In the genomic region with DNA sequence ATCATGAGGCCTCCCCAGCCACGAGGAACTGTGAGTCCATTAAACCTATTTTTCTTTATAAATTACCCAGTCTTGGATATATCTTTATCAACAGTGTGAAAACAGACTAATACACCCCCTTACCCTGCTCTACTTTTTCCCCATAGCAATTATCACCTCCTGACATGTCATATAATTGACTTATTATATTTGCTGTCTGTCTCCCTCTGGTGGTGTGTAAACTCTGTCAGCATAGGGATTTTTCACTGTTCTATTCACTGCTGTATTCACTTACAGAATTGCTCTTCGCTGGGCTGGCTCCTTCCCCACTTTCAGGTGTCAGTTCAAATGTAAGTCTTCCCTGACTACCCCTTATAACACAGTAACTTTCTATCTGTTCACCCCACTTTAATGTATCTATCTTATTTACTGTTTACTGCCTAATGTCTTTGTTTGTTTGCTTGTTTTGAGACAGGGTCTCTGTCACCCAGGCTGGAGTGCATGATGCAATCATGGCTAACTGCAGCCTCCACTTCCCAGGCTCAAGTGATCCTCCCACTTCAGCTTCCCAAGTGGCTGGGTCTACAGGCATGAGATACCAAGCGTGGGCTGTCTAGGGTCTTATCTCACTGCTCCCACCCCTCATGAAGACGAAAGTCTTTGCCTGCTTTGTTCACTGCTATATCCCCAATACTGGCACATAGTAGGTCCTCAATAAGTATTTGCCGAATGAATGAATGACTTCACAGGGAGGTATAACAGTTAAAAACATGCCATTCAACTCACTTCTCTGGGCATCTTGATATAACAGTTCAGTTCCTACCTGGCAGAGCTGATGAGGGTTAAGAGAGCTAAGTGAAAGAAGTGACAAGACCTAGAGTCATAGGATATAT, we compare ENCODE assay signal across 1 cellular context.
TF ChIP-seq lines count a peak whose summit lies in the region.

No MANE protein-coding gene starts in this region.

TF ChIP-seq in GM23338, 12 proteins besides CTCF, POLR2A, EP300 and RAD21 (continued from another document):
- TF ChIP-seq, protein P1, sequence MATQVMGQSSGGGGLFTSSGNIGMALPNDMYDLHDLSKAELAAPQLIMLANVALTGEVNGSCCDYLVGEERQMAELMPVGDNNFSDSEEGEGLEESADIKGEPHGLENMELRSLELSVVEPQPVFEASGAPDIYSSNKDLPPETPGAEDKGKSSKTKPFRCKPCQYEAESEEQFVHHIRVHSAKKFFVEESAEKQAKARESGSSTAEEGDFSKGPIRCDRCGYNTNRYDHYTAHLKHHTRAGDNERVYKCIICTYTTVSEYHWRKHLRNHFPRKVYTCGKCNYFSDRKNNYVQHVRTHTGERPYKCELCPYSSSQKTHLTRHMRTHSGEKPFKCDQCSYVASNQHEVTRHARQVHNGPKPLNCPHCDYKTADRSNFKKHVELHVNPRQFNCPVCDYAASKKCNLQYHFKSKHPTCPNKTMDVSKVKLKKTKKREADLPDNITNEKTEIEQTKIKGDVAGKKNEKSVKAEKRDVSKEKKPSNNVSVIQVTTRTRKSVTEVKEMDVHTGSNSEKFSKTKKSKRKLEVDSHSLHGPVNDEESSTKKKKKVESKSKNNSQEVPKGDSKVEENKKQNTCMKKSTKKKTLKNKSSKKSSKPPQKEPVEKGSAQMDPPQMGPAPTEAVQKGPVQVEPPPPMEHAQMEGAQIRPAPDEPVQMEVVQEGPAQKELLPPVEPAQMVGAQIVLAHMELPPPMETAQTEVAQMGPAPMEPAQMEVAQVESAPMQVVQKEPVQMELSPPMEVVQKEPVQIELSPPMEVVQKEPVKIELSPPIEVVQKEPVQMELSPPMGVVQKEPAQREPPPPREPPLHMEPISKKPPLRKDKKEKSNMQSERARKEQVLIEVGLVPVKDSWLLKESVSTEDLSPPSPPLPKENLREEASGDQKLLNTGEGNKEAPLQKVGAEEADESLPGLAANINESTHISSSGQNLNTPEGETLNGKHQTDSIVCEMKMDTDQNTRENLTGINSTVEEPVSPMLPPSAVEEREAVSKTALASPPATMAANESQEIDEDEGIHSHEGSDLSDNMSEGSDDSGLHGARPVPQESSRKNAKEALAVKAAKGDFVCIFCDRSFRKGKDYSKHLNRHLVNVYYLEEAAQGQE (IDR thresholded peaks at IDR 0.05; ENCODE audit: unreplicated experiment), result no peak
- TF ChIP-seq ZNF114 (CRISPR knock-in tag; IDR thresholded peaks at IDR 0.05) (no peak), NANOG (IDR thresholded peaks at IDR 0.05; ENCODE audit: borderline replicate concordance) (no peak), CREB1 (CRISPR knock-in tag; IDR thresholded peaks at IDR 0.05; ENCODE audit: low read depth) (no peak), STAT1 (IDR thresholded peaks at IDR 0.05; ENCODE audit: unreplicated experiment) (no peak), POLR2AphosphoS5 (IDR thresholded peaks at IDR 0.05; ENCODE audit: low read depth) (no peak), EZH2phosphoT487 (IDR thresholded peaks at IDR 0.05; ENCODE audit: unreplicated experiment) (no peak)
- TF ChIP-seq, protein P2, sequence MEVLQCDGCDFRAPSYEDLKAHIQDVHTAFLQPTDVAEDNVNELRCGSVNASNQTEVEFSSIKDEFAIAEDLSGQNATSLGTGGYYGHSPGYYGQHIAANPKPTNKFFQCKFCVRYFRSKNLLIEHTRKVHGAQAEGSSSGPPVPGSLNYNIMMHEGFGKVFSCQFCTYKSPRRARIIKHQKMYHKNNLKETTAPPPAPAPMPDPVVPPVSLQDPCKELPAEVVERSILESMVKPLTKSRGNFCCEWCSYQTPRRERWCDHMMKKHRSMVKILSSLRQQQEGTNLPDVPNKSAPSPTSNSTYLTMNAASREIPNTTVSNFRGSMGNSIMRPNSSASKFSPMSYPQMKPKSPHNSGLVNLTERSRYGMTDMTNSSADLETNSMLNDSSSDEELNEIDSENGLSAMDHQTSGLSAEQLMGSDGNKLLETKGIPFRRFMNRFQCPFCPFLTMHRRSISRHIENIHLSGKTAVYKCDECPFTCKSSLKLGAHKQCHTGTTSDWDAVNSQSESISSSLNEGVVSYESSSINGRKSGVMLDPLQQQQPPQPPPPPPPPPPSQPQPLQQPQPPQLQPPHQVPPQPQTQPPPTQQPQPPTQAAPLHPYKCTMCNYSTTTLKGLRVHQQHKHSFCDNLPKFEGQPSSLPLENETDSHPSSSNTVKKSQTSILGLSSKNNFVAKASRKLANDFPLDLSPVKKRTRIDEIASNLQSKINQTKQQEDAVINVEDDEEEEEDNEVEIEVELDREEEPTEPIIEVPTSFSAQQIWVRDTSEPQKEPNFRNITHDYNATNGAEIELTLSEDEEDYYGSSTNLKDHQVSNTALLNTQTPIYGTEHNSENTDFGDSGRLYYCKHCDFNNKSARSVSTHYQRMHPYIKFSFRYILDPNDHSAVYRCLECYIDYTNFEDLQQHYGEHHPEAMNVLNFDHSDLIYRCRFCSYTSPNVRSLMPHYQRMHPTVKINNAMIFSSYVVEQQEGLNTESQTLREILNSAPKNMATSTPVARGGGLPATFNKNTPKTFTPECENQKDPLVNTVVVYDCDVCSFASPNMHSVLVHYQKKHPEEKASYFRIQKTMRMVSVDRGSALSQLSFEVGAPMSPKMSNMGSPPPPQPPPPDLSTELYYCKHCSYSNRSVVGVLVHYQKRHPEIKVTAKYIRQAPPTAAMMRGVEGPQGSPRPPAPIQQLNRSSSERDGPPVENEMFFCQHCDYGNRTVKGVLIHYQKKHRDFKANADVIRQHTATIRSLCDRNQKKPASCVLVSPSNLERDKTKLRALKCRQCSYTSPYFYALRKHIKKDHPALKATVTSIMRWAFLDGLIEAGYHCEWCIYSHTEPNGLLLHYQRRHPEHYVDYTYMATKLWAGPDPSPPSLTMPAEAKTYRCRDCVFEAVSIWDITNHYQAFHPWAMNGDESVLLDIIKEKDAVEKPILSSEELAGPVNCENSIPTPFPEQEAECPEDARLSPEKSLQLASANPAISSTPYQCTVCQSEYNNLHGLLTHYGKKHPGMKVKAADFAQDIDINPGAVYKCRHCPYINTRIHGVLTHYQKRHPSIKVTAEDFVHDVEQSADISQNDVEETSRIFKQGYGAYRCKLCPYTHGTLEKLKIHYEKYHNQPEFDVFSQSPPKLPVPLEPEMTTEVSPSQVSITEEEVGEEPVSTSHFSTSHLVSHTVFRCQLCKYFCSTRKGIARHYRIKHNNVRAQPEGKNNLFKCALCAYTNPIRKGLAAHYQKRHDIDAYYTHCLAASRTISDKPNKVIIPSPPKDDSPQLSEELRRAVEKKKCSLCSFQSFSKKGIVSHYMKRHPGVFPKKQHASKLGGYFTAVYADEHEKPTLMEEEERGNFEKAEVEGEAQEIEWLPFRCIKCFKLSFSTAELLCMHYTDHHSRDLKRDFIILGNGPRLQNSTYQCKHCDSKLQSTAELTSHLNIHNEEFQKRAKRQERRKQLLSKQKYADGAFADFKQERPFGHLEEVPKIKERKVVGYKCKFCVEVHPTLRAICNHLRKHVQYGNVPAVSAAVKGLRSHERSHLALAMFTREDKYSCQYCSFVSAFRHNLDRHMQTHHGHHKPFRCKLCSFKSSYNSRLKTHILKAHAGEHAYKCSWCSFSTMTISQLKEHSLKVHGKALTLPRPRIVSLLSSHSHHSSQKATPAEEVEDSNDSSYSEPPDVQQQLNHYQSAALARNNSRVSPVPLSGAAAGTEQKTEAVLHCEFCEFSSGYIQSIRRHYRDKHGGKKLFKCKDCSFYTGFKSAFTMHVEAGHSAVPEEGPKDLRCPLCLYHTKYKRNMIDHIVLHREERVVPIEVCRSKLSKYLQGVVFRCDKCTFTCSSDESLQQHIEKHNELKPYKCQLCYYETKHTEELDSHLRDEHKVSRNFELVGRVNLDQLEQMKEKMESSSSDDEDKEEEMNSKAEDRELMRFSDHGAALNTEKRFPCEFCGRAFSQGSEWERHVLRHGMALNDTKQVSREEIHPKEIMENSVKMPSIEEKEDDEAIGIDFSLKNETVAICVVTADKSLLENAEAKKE (CRISPR knock-in tag; IDR thresholded peaks at IDR 0.05), result no peak
TF ChIP-seq in GM23338: peak in this region for 0.
